11 cellular contexts compared by ENCODE assay signal in the genomic region with DNA sequence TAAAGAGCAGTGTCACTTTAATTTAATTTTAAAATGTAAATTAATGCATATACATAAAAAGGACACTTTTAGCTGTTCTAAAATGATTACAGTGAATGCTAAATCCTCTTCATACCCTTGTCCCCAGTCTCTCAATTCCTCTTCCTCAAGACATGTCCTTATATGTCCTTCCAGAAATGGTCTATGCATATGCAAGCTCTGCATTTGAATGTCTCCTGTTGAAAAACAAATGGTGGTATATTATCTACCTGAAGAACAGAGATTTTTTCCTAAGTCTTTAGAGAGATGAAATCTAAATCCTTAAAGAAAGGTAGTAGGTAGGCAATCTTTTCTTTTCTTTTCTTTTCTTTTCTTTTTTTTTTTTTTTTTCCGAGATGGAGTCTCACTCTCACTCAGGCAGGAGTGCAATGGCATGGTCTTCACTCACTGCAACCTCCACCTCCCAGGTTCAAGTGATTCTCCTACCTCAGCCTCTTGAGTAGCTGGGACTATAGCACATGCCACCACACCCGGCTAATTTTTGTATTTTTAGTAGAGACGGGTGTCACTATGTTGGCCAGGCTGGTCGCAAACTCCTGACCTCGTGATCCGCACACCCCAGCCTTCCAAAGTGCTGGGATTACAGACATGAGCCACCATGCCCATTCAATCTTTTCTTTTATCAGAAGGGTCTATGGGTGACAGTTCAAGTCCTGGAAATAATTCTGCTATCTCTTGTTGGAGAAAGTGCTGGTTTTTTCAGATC.
A peak's percentile ranks its signal among the peaks of the same experiment; 100 is the strongest.
DNase-seq lines count a peak whose midpoint lies in the region; ATAC-seq, FAIRE-seq and TF ChIP-seq lines count a peak whose summit lies in the region.
"Had no signal": no experiment of that assay in that cellular context is flagged by ENCODE, and none has a peak within 500 bp of the region (broad histone marks: within the 10 kb centered on the region; RNA-seq: fewer than 3 reads in every experiment).

No MANE protein-coding gene starts in this region.

- H2AFZ ChIP-seq in keratinocyte (ENCODE audit: control insufficient read depth, low read length), result no peak overlapping the region

- FAIRE-seq in keratinocyte (lab: Jason Lieb, UNC), result no peak
- FAIRE-seq: urothelium cell line had no signal

- no peaks in the 10 kb centered on the region for H4K20me1 ChIP-seq in keratinocyte (ENCODE audit: control insufficient read depth, extremely low read depth, insufficient read depth, low read length)

- H3K9ac ChIP-seq in keratinocyte (ENCODE audit: control insufficient read depth, extremely low read depth, insufficient read depth, low read length), result peak overlapping the region; percentile 67

- POLR2A ChIA-PET in CD4-positive, alpha-beta T cell (lab: Charles Lee), result interaction anchor here (1.2 to 7.3 kb wide), 3 partner anchors 9 to 26 kb away, joined by 3 to 124 read pairs (median 8); no protein-coding TSS in a partner anchor
- POLR2A ChIA-PET in activated CD4-positive, alpha-beta memory T cell treated with anti-CD3 and anti-CD28 coated beads, Interleukin-2, amount 10 ng/mL, durations not matched to agents 7 days and 5 days (lab: Charles Lee), result interaction anchor here (0.7 to 4.8 kb wide), 8 partner anchors 10 to 1253 kb away, joined by 3 to 62 read pairs (median 3); a partner anchor contains a TSS

- H3K27me3 ChIP-seq in CD4-positive, alpha-beta T cell (ENCODE audit: control insufficient read depth, insufficient read depth, low read length), result no peaks in the 10 kb centered on the region
- H3K27me3 ChIP-seq in keratinocyte (ENCODE audit: control insufficient read depth, extremely low read depth, insufficient read depth, low read length) (no peaks in the 10 kb centered on the region), left lung (no peaks in the 10 kb centered on the region)

- peaks cover 26% of the 10 kb centered on the region for H3K4me1 ChIP-seq in keratinocyte (ENCODE audit: control insufficient read depth, extremely low read depth, insufficient read depth, low read length)
- H3K4me1 ChIP-seq in left lung, result peaks cover 21 to 80% of the 10 kb centered on the region in 2 donors

- dilution Hi-C loops in keratinocyte (cut with MboI; ENCODE audit: extremely low pct_ligation_motif_present, low sequenced_read_pairs), result no loop called here

- no peak for TF ChIP-seq CTCF in CD4-positive, alpha-beta T cell (IDR thresholded peaks at IDR 0.05)
- TF ChIP-seq CTCF in keratinocyte (optimal IDR thresholded peaks at IDR 0.05 in 1 of 3, IDR thresholded peaks at IDR 0.05 in 1 of 3, conservative IDR thresholded peaks at IDR 0.05 in 1 of 3; ENCODE audit: extremely low read depth in 1 of 3, insufficient read depth in 2 of 3, low read length in 3 of 3), result no peak
- no peak for TF ChIP-seq CTCF in left lung (IDR thresholded peaks at IDR 0.05)

- peak overlapping the region; percentile 77 for H3K4me3 Mint-ChIP-seq in CD4-positive, alpha-beta T cell
- H3K4me3 Mint-ChIP-seq in activated CD4-positive, alpha-beta memory T cell treated with anti-CD3 and anti-CD28 coated beads, Interleukin-2, amount 10 ng/mL, durations not matched to agents 7 days and 5 days, result no peak overlapping the region

- peak overlapping the region; percentile 80 for H3K4me2 ChIP-seq in keratinocyte (ENCODE audit: control insufficient read depth, extremely low read depth, insufficient read depth, low read depth, low read length)

- CTCF ChIA-PET in CD4-positive, alpha-beta T cell (lab: Charles Lee), result interaction anchor here (0.9 to 3.1 kb wide), 4 partner anchors 9 to 31 kb away, joined by 3 to 11 read pairs (median 4); no protein-coding TSS in a partner anchor
- CTCF ChIA-PET in activated CD4-positive, alpha-beta memory T cell treated with anti-CD3 and anti-CD28 coated beads, Interleukin-2, amount 10 ng/mL, durations not matched to agents 7 days and 5 days (lab: Charles Lee), result interaction anchor here (0.7 to 3.1 kb wide), 5 partner anchors 24 to 260 kb away, joined by 4 to 16 read pairs (median 5); no protein-coding TSS in a partner anchor

- no peak overlapping the region for H3K27ac Mint-ChIP-seq in CD4-positive, alpha-beta T cell
- H3K27ac Mint-ChIP-seq in activated CD4-positive, alpha-beta memory T cell treated with anti-CD3 and anti-CD28 coated beads, Interleukin-2, amount 10 ng/mL, durations not matched to agents 7 days and 5 days, result peak overlapping the region; percentile 95

- H3K4me1 Mint-ChIP-seq in CD4-positive, alpha-beta T cell (ENCODE audit: low read depth), result peaks cover 85% of the 10 kb centered on the region
- peaks cover 66% of the 10 kb centered on the region for H3K4me1 Mint-ChIP-seq in activated CD4-positive, alpha-beta memory T cell treated with anti-CD3 and anti-CD28 coated beads, Interleukin-2, amount 10 ng/mL, durations not matched to agents 7 days and 5 days

- H3K27ac ChIP-seq in CD4-positive, alpha-beta T cell (ENCODE audit: low read depth, low read length), result peak overlapping the region; percentile 64
- H3K27ac ChIP-seq in keratinocyte (ENCODE audit: control insufficient read depth, insufficient read depth, low read length) (peak overlapping the region; percentile 68), left lung (peak overlapping the region in 1 of 2 donors; percentile 77)

- no peaks in the 10 kb centered on the region for H3K27me3 Mint-ChIP-seq in CD4-positive, alpha-beta T cell
- no peaks in the 10 kb centered on the region for H3K27me3 Mint-ChIP-seq in activated CD4-positive, alpha-beta memory T cell treated with anti-CD3 and anti-CD28 coated beads, Interleukin-2, amount 10 ng/mL, durations not matched to agents 7 days and 5 days

- no peaks in the 10 kb centered on the region for H3K79me2 ChIP-seq in keratinocyte (ENCODE audit: control insufficient read depth, insufficient read depth, low read length)

- H3K9me3 ChIP-seq in CD4-positive, alpha-beta T cell (ENCODE audit: control insufficient read depth, low read length), result no peaks in the 10 kb centered on the region
- H3K9me3 ChIP-seq in keratinocyte (ENCODE audit: control insufficient read depth, low read depth, low read length) (no peaks in the 10 kb centered on the region), left lung (no peaks in the 10 kb centered on the region)

- H3K9me1 ChIP-seq in keratinocyte (ENCODE audit: control insufficient read depth, extremely low read depth, insufficient read depth, low read length), result no peaks in the 10 kb centered on the region

- H3K4me3 ChIP-seq in keratinocyte (ENCODE audit: control insufficient read depth in 2 of 3, extremely low read depth in 1 of 3, insufficient read depth in 2 of 3, low read depth in 1 of 3, low read length in 3 of 3) (no peak overlapping the region), left lung (no peak overlapping the region)

- peak; percentile 44 for TF ChIP-seq POLR2A in GM18526 (IDR thresholded peaks at IDR 0.05; ENCODE audit: extremely low read depth, insufficient read length)

- no peak for ATAC-seq in CD4-positive, alpha-beta T cell (ENCODE audit: poor library complexity)
- ATAC-seq in HG02870 (IDR thresholded peaks at IDR 0.05; ENCODE audit: unreplicated experiment) (no peak), left lung (no peak)

- H3K9me3 Mint-ChIP-seq in CD4-positive, alpha-beta T cell, result no peaks in the 10 kb centered on the region
- H3K9me3 Mint-ChIP-seq in activated CD4-positive, alpha-beta memory T cell treated with anti-CD3 and anti-CD28 coated beads, Interleukin-2, amount 10 ng/mL, durations not matched to agents 7 days and 5 days, result peaks cover 3% of the 10 kb centered on the region

- peaks cover 53% of the 10 kb centered on the region for H3K36me3 Mint-ChIP-seq in CD4-positive, alpha-beta T cell (ENCODE audit: low read depth)
- H3K36me3 Mint-ChIP-seq in activated CD4-positive, alpha-beta memory T cell treated with anti-CD3 and anti-CD28 coated beads, Interleukin-2, amount 10 ng/mL, durations not matched to agents 7 days and 5 days (ENCODE audit: low read depth), result peaks cover 65% of the 10 kb centered on the region

- DNase-seq in CD4-positive, alpha-beta T cell, result no peak
- no peak for DNase-seq in activated CD4-positive, alpha-beta memory T cell treated with anti-CD3 and anti-CD28 coated beads, Interleukin-2, amount 10 ng/mL, durations not matched to agents 7 days and 5 days
- DNase-seq in keratinocyte (ENCODE audit: low read depth, low spot score), result no peak
- no peak for DNase-seq in putamen (ENCODE audit: low spot score)
- DNase-seq in left lung, result no peak
- no peak for DNase-seq in OCI-M1 (lab: John Stamatoyannopoulos, UW)
- DNase-seq: hypothalamus, NCI-H774 had no signal

- intact Hi-C loops in CD4-positive, alpha-beta T cell (cut with DNase I, micrococcal nuclease), result loop anchor here (2.0 to 5.0 kb wide), 3 partner anchors 19 to 67 kb away; no protein-coding TSS in a partner anchor
- intact Hi-C loops in left lung (cut with DNase I), result no loop called here

- H3K36me3 ChIP-seq in keratinocyte (ENCODE audit: control insufficient read depth in 2 of 2, extremely low read depth in 1 of 2, insufficient read depth in 2 of 2, low read length in 2 of 2) (no peaks in the 10 kb centered on the region), left lung (no peaks in the 10 kb centered on the region)

Comparison
In these comparisons a context has a peak if more than half of its experiments do, and no peak if none do; other contexts are left out.
1. intact Hi-C loops: an anchor here in CD4-positive, alpha-beta T cell (2.0 to 5.0 kb wide); none called in left lung.